In the genomic region with DNA sequence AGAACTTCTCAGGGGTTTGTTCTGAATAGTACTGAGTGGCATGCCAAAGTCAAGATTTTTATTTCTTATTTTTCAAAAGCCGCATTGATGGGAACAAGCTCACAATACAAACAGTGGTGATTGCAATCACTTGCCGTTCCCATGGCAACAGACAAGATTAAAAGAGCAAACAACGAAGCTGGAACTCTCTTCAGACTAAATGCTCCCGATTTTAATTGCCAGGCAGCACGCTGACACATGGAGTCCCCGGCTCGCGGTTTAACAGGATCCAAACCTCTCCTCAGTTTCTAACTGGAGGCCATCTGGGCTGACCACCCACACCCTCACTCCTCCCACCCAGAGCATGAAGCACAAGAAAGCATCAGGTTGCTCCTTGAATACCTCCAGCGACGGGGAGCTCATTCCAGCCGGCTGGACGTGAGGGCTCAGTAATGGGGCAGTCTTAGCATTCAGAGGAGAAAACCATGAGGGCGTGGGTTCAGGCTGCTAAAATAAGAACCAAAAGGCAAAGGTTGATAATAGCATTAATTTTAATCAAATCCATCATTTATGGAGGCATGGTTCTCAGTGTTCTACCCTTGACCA, we compare ENCODE assay signal across 19 cellular contexts. TPM values are rescaled to one million over a fixed set of nuclear protein-coding genes. Genes with fewer than 3 reads are reported as not detected.
DNase-seq lines count a peak whose midpoint lies in the region; ATAC-seq, FAIRE-seq and TF ChIP-seq lines count a peak whose summit lies in the region.
"Had no signal": no experiment of that assay in that cellular context is flagged by ENCODE, and none has a peak within 500 bp of the region (broad histone marks: within the 10 kb centered on the region; RNA-seq: fewer than 3 reads in every experiment).

No MANE protein-coding gene starts in this region.

- H2AFZ ChIP-seq in mammary epithelial cell (ENCODE audit: low read depth, low read length), result no peak overlapping the region

- no peak overlapping the region for H3K9ac ChIP-seq in mammary epithelial cell (ENCODE audit: insufficient read depth, low read length)

- H3K4me3 Mint-ChIP-seq in CD4-positive, alpha-beta memory T cell, result no peak overlapping the region
- H3K4me3 Mint-ChIP-seq: natural killer cell treated with Interleukin-12 subunit alpha and Interleukin-12 subunit beta and Interleukin-15 and Interleukin-18, amount 100 ng/mL, for 72 hours; T-helper 1 cell treated with Interleukin-12 subunit alpha and Interleukin-12 subunit beta and Interleukin-4 antibody, amounts not matched to agents 30 μg/mL and 1 μg/mL, for 36 hours had no signal

- no peak for FAIRE-seq in A549 (lab: Jason Lieb, UNC)
- FAIRE-seq: GM12892 had no signal

- POLR2A ChIA-PET in A549 (lab: Yijun Ruan, JAX), result no interaction called here
- POLR2A ChIA-PET in CD4-positive, alpha-beta memory T cell (lab: Charles Lee; ENCODE audit: partially characterized antibody), result no interaction called here

- TF ChIP-seq POLR2A in A549 (IDR thresholded peaks at IDR 0.05; ENCODE audit: low read length) (no peak), esophagus muscularis mucosa (IDR thresholded peaks at IDR 0.05; ENCODE audit: low read depth) (no peak)

- TF ChIP-seq EP300 in A549 (IDR thresholded peaks at IDR 0.05) (no peak), esophagus muscularis mucosa (IDR thresholded peaks at IDR 0.05) (no peak)

- no peaks in the 10 kb centered on the region for H4K20me1 ChIP-seq in mammary epithelial cell (ENCODE audit: insufficient read depth, low read length)

- no peak for TF ChIP-seq RAD21 in A549 (conservative IDR thresholded peaks at IDR 0.05 in 1 of 2, IDR thresholded peaks at IDR 0.05 in 1 of 2)

- intact Hi-C loops in esophagus muscularis mucosa (cut with DNase I), result no loop called here
- intact Hi-C loops in CD4-positive, alpha-beta memory T cell (cut with micrococcal nuclease), result no loop called here
- intact Hi-C loops in mammary epithelial cell (cut with micrococcal nuclease), result no loop called here

- no peak overlapping the region for H3K27ac Mint-ChIP-seq in CD4-positive, alpha-beta memory T cell
- H3K27ac Mint-ChIP-seq: natural killer cell treated with Interleukin-12 subunit alpha and Interleukin-12 subunit beta and Interleukin-15 and Interleukin-18, amount 100 ng/mL, for 72 hours; T-helper 1 cell treated with Interleukin-12 subunit alpha and Interleukin-12 subunit beta and Interleukin-4 antibody, amounts not matched to agents 30 μg/mL and 1 μg/mL, for 36 hours had no signal

- H3K27ac ChIP-seq in A549 (no peak overlapping the region), esophagus muscularis mucosa (replicated peaks in 1 of 4) (no peak overlapping the region), mammary epithelial cell (ENCODE audit: insufficient read depth, low read depth, low read length) (no peak overlapping the region)
- no peak overlapping the region for H3K27ac ChIP-seq in CD4-positive, alpha-beta memory T cell (ENCODE audit: low read depth, low read length)
- H3K27ac ChIP-seq: spleen, thoracic aorta had no signal

- peaks cover 25% of the 10 kb centered on the region in 2 donors for H3K27me3 Mint-ChIP-seq in CD4-positive, alpha-beta memory T cell

- CTCF ChIA-PET in A549 (lab: Yijun Ruan, JAX) (interaction anchor here (1.2 to 1.6 kb wide), 5 partner anchors 10 to 801 kb away, joined by 3 to 6 read pairs (median 5); no protein-coding TSS in a partner anchor), mammary epithelial cell (lab: Charles Lee; ENCODE audit: low non-redundant PET) (interaction anchor here (0.6 kb wide), 1 partner anchor 124 kb away, joined by 4 read pairs; no protein-coding TSS in a partner anchor)
- CTCF ChIA-PET in CD4-positive, alpha-beta memory T cell (lab: Charles Lee; ENCODE audit: partially characterized antibody), result interaction anchor here (0.7 kb wide), 1 partner anchor 802 kb away, joined by 3 read pairs; no protein-coding TSS in a partner anchor

- in situ Hi-C loops in mammary epithelial cell (cut with MboI; ENCODE audit: low sequenced_read_pairs in 2 of 2), result no loop called here

- H3K4me3 ChIP-seq in A549, result no peak overlapping the region
- H3K4me3 ChIP-seq in esophagus muscularis mucosa, result no peak overlapping the region
- H3K4me3 ChIP-seq in CD4-positive, alpha-beta memory T cell (ENCODE audit: low read length in 2 of 2), result no peak overlapping the region
- no peak overlapping the region for H3K4me3 ChIP-seq in mammary epithelial cell (replicated peaks in 1 of 3; ENCODE audit: insufficient read depth in 1 of 3, low read depth in 2 of 3, low read length in 3 of 3)
- H3K4me3 ChIP-seq: spleen, thoracic aorta had no signal

- no peaks in the 10 kb centered on the region for H3K4me1 Mint-ChIP-seq in CD4-positive, alpha-beta memory T cell

- DNase-seq in A549 (ENCODE audit: low read depth in 1 of 2, low spot score in 1 of 2), result no peak
- DNase-seq in DMS153 treated with DMSO at 0.1 percent for 48 hours (lab: John Stamatoyannopoulos, UW; ENCODE audit: unreplicated experiment), result peak; percentile 29
- peak; percentile 65 for DNase-seq in NCI-H345 (lab: John Stamatoyannopoulos, UW)
- peak; percentile 31 for DNase-seq in inferior parietal cortex (ENCODE audit: extremely low spot score)
- DNase-seq in esophagus muscularis mucosa (ENCODE audit: extremely low spot score), result no peak
- no peak for DNase-seq in T-helper 9 cell
- no peak for DNase-seq in CD4-positive, alpha-beta memory T cell
- no peak for DNase-seq in mammary epithelial cell
- DNase-seq: activated CD8-positive, alpha-beta memory T cell treated with anti-CD3 and anti-CD28 coated beads for 24 hours; NCI-H187 treated with DMSO at 0.1 percent for 48 hours; SHP77 treated with DMSO at 0.1 percent for 48 hours; spleen had no signal

- H3K4me1 ChIP-seq in A549 (0 out of 3 replicates have a peak, but pooled peaks cover 3% of the 10 kb centered on the region), esophagus muscularis mucosa (no peaks in the 10 kb centered on the region), mammary epithelial cell (ENCODE audit: insufficient read depth, low read length) (no peaks in the 10 kb centered on the region)
- no peaks in the 10 kb centered on the region for H3K4me1 ChIP-seq in CD4-positive, alpha-beta memory T cell (ENCODE audit: insufficient read depth, low read length)
- H3K4me1 ChIP-seq: Caco-2, spleen had no signal

- H3K79me2 ChIP-seq in mammary epithelial cell (ENCODE audit: insufficient read depth, low read length), result no peaks in the 10 kb centered on the region

- WGBS in A549 (ENCODE audit: missing lambda C conversion rate), result 16% methylated on average over 13 of the region's 13 CpGs
- 75% methylated on average over 13 of the region's 13 CpGs for WGBS in esophagus muscularis mucosa
- 32% methylated on average over 13 of the region's 13 CpGs for WGBS in mammary epithelial cell (ENCODE audit: low coverage, missing lambda C conversion rate)

- dilution Hi-C loops in mammary epithelial cell (cut with HindIII; ENCODE audit: low sequenced_read_pairs), result no loop called here

- BruUV-seq in mammary epithelial cell (replicated peaks; lab: Mats Ljungman, UMichigan), result no TSS peak

- ATAC-seq in A549, result no peak; a peak in 1 of 6 replicates
- ATAC-seq: natural killer cell treated with Interleukin-12 subunit alpha and Interleukin-12 subunit beta and Interleukin-15 and Interleukin-18, amount 100 ng/mL, for 72 hours had no signal

- peaks cover 2% of the 10 kb centered on the region; the same call in 1 of the 3 replicates for H3K9me3 ChIP-seq in A549
- peaks cover 0 to 10% (median 0%) of the 10 kb centered on the region in 4 donors for H3K9me3 ChIP-seq in esophagus muscularis mucosa
- no peaks in the 10 kb centered on the region for H3K9me3 ChIP-seq in CD4-positive, alpha-beta memory T cell (ENCODE audit: control insufficient read depth in 1 of 2, low read length in 2 of 2)
- H3K9me3 ChIP-seq in mammary epithelial cell (replicated peaks; ENCODE audit: insufficient read depth, low read length), result no peaks in the 10 kb centered on the region
- H3K9me3 ChIP-seq: Caco-2, thoracic aorta had no signal

- H3K36me3 Mint-ChIP-seq in CD4-positive, alpha-beta memory T cell, result no peaks in the 10 kb centered on the region
- H3K36me3 Mint-ChIP-seq: natural killer cell treated with Interleukin-12 subunit alpha and Interleukin-12 subunit beta and Interleukin-15 and Interleukin-18, amount 100 ng/mL, for 72 hours had no signal

- peaks cover 0 to 7% (median 2%) of the 10 kb centered on the region in 8 donors for H3K9me3 Mint-ChIP-seq in CD4-positive, alpha-beta memory T cell
- H3K9me3 Mint-ChIP-seq: natural killer cell treated with Interleukin-12 subunit alpha and Interleukin-12 subunit beta and Interleukin-15 and Interleukin-18, amount 100 ng/mL, for 72 hours; T-helper 1 cell treated with Interleukin-12 subunit alpha and Interleukin-12 subunit beta and Interleukin-4 antibody, amounts not matched to agents 30 μg/mL and 1 μg/mL, for 36 hours had no signal

- no peak for TF ChIP-seq CTCF in A549 (IDR thresholded peaks at IDR 0.05)
- TF ChIP-seq CTCF in esophagus muscularis mucosa (IDR thresholded peaks at IDR 0.05), result no peak
- no peak for TF ChIP-seq CTCF in mammary epithelial cell (conservative IDR thresholded peaks at IDR 0.05 in 1 of 2, IDR thresholded peaks at IDR 0.05 in 1 of 2; ENCODE audit: extremely low read depth in 1 of 2, insufficient read depth in 1 of 2, low read depth in 1 of 2, low read length in 2 of 2)

- no peaks in the 10 kb centered on the region for H3K36me3 ChIP-seq in esophagus muscularis mucosa
- no peaks in the 10 kb centered on the region for H3K36me3 ChIP-seq in CD4-positive, alpha-beta memory T cell (ENCODE audit: insufficient read depth, low read length)
- H3K36me3 ChIP-seq in mammary epithelial cell (ENCODE audit: insufficient read depth, low read length), result no peaks in the 10 kb centered on the region
- H3K36me3 ChIP-seq: spleen, thoracic aorta had no signal

- H3K27me3 ChIP-seq in esophagus muscularis mucosa, result peaks cover 0 to 50% (median 0%) of the 10 kb centered on the region in 4 donors
- no peaks in the 10 kb centered on the region for H3K27me3 ChIP-seq in CD4-positive, alpha-beta memory T cell (ENCODE audit: insufficient read depth, low read length)
- peaks cover 16% of the 10 kb centered on the region for H3K27me3 ChIP-seq in mammary epithelial cell (ENCODE audit: insufficient read depth, low read length)

- H3K4me2 ChIP-seq in A549 (no peak overlapping the region), mammary epithelial cell (ENCODE audit: insufficient read depth, low read depth, low read length) (no peak overlapping the region)

RNA-seq across cellular contexts. Expression of a gene that starts 41.5 kb away (rescaled TPM):
- polyA plus RNA-seq in A549 (2011; rRNA removed) (not detected in 2 replicates), A549 (2017; fragmentation: RNase III; extraction: RNeasy Plus Mini Kit Qiagen cat#74134 plus additional on column Dnase treatment) (not detected in 3 replicates), mammary epithelial cell (not detected)
- polyA plus RNA-seq in A549 (2012; cell fraction: cytosol; rRNA removed), result not detected in 2 replicates
- polyA plus RNA-seq in A549 (2012; cell fraction: nucleus; rRNA removed), result 0.02 TPM in 1 of 2 replicates, not detected in the other
- not detected in 2 replicates for polyA minus RNA-seq in A549 (2011; rRNA and poly(A)+ RNA removed)
- total RNA-seq in esophagus muscularis mucosa (not detected), mammary epithelial cell (not detected)
- not detected for total RNA-seq in CD4-positive, alpha-beta memory T cell
- not detected for polyA plus RNA-seq in CD4-positive, alpha-beta memory T cell
- not detected for polyA minus RNA-seq in mammary epithelial cell
- total RNA-seq: Caco-2; cardiac septum; natural killer cell treated with Interleukin-12 subunit alpha and Interleukin-12 subunit beta and Interleukin-15 and Interleukin-18, amount 100 ng/mL, for 72 hours; pulmonary artery endothelial cell; thoracic aorta had no signal

RNA-seq across cellular contexts. Expression of a gene that starts 50.8 kb away (rescaled TPM):
- polyA plus RNA-seq in A549 (2011; rRNA removed) (25.4 and 26.3 TPM in 2 replicates), A549 (2017; fragmentation: RNase III; extraction: RNeasy Plus Mini Kit Qiagen cat#74134 plus additional on column Dnase treatment) (26.8 to 28.9 TPM (median 27.0 TPM) in 3 replicates), mammary epithelial cell (18.2 TPM)
- polyA plus RNA-seq in A549 (2012; cell fraction: cytosol; rRNA removed), result 54.7 and 67.3 TPM in 2 replicates
- polyA plus RNA-seq in A549 (2012; cell fraction: nucleus; rRNA removed), result 61.0 and 68.4 TPM in 2 replicates
- 12.5 and 16.1 TPM in 2 replicates for polyA minus RNA-seq in A549 (2011; rRNA and poly(A)+ RNA removed)
- total RNA-seq in esophagus muscularis mucosa (under 1 TPM in 1 of 4 donors, not detected in 3; 0.80 TPM), mammary epithelial cell (10 to 100 TPM in 1 of 2 donors, under 1 TPM in 1; 0.83 to 18.4 TPM)
- not detected for total RNA-seq in CD4-positive, alpha-beta memory T cell
- polyA plus RNA-seq in CD4-positive, alpha-beta memory T cell, result not detected
- 7.8 TPM for polyA minus RNA-seq in mammary epithelial cell
- total RNA-seq: cardiac septum, thoracic aorta had no signal

Comparison
In these comparisons a context has a peak if more than half of its experiments do, and no peak if none do; other contexts are left out.
1. DNase-seq: peak in DMS153 treated with DMSO at 0.1 percent for 48 hours (single experiment), NCI-H345 (single experiment) and inferior parietal cortex (single experiment); none in A549 (0 of 2), esophagus muscularis mucosa (single experiment), T-helper 9 cell (single experiment), CD4-positive, alpha-beta memory T cell (0 of 5) and mammary epithelial cell (single experiment).